Comparison of ENCODE assay signal across 8 cellular contexts in genomic region chr11:121416909-121417567, GRCh38. TPM values are rescaled to one million over a fixed set of nuclear protein-coding genes. Genes with fewer than 3 reads are reported as not detected.
DNase-seq lines count a peak whose midpoint lies in the region; ATAC-seq, FAIRE-seq and TF ChIP-seq lines count a peak whose summit lies in the region.

No MANE protein-coding gene starts in this region.

- DNase-seq in SJCRH30 (peak; percentile 83 to 90), ascending aorta (ENCODE audit: low spot score in 2 of 2) (peak; percentile 58 to 95), kidney (peak; percentile 93), NCI-H524 (lab: John Stamatoyannopoulos, UW) (no peak), NCI-H1930 (lab: John Stamatoyannopoulos, UW) (no peak)
- peak; percentile 7 to 20 for DNase-seq in stimulated activated CD8-positive, alpha-beta memory T cell treated with anti-CD3 and anti-CD28 coated beads, Interleukin-4, amount 100 ng/mL, for 1 hour (ENCODE audit: low read depth in 2 of 2, low spot score in 1 of 2)

- H3K27ac ChIP-seq in SJCRH30 (no peak overlapping the region), ascending aorta (peak overlapping the region; percentile 39 to 47), kidney (ENCODE audit: low read depth in 2 of 2, low read length in 2 of 2) (peak overlapping the region; percentile 7 to 52)

- no peak overlapping the region for H3K9ac ChIP-seq in kidney (ENCODE audit: low read length in 2 of 2)

- no peak for FAIRE-seq in kidney (lab: Jason Lieb, UNC)

- intact Hi-C loops in ascending aorta (cut with DNase I), result loop anchor here (5.0 kb wide), 1 partner anchor 50 kb away; no protein-coding TSS in a partner anchor
- intact Hi-C loops in kidney (cut with DNase I), result no loop called here

- peak; percentile 50 for ATAC-seq in GM18517 (IDR thresholded peaks at IDR 0.05; ENCODE audit: unreplicated experiment)
- ATAC-seq in HG03175 (IDR thresholded peaks at IDR 0.05; ENCODE audit: unreplicated experiment), result peak; percentile 75

- H3K36me3 ChIP-seq in SJCRH30 (no peaks in the 10 kb centered on the region), ascending aorta (no peaks in the 10 kb centered on the region), kidney (ENCODE audit: control insufficient read depth in 1 of 2, insufficient read depth in 2 of 2, low read length in 2 of 2) (no peaks in the 10 kb centered on the region)

- H3K27me3 ChIP-seq in SJCRH30 (no peaks in the 10 kb centered on the region), ascending aorta (no peaks in the 10 kb centered on the region)

- TF ChIP-seq CTCF in ascending aorta (IDR thresholded peaks at IDR 0.05) (no peak), kidney (IDR thresholded peaks at IDR 0.05; ENCODE audit: borderline replicate concordance, extremely low read depth, insufficient read depth) (no peak)

- peaks cover 16% of the 10 kb centered on the region for H3K4me1 ChIP-seq in SJCRH30
- H3K4me1 ChIP-seq in ascending aorta, result peaks cover 0 to 10% of the 10 kb centered on the region in 2 donors
- H3K4me1 ChIP-seq in kidney (ENCODE audit: control insufficient read depth in 1 of 2, insufficient read depth in 1 of 2, low read depth in 1 of 2, low read length in 2 of 2), result peaks cover 0 to 9% of the 10 kb centered on the region in 2 donors

- H3K9me3 ChIP-seq in SJCRH30 (replicated peaks), result no peaks in the 10 kb centered on the region
- no peaks in the 10 kb centered on the region for H3K9me3 ChIP-seq in ascending aorta
- H3K9me3 ChIP-seq in kidney (ENCODE audit: control insufficient read depth in 1 of 2, low read length in 2 of 2), result no peaks in the 10 kb centered on the region

- no peak overlapping the region for H3K4me3 ChIP-seq in SJCRH30
- H3K4me3 ChIP-seq in ascending aorta, result no peak overlapping the region
- no peak overlapping the region for H3K4me3 ChIP-seq in kidney (ENCODE audit: low read length in 2 of 2)

RNA-seq across cellular contexts. Expression of gene SORL1, which starts 35.1 kb away (rescaled TPM):
- 0.10 TPM in 1 of 2 replicates, not detected in the other for total RNA-seq in SJCRH30 (2014; rRNA removed; shearing (Covaris generic))
- 10.5 TPM for total RNA-seq in ascending aorta
- 74.2 TPM for total RNA-seq in kidney
- polyA plus RNA-seq in kidney (ENCODE audit: insufficient read depth, low read depth, low replicate concordance), result 15.2 TPM

Comparison
In these comparisons a context has a peak if more than half of its experiments do, and no peak if none do; other contexts are left out.
1. DNase-seq: peak in SJCRH30 (2 of 2), ascending aorta (2 of 2), kidney (single experiment) and stimulated activated CD8-positive, alpha-beta memory T cell treated with anti-CD3 and anti-CD28 coated beads, Interleukin-4, amount 100 ng/mL, for 1 hour (2 of 2); none in NCI-H524 (0 of 2) and NCI-H1930 (0 of 2).
2. RNA of gene SORL1, which starts 35.1 kb away (total RNA-seq): 74.2 TPM in kidney (single experiment) and 10.5 TPM in ascending aorta (single experiment); 0.10 TPM in SJCRH30; every median in the first group is over 10 times any median in the second.